In genomic region chr13:33224191-33224590, GRCh38 we compare ENCODE assay signal across 32 cellular contexts.
"Had no signal": no experiment of that assay in that cellular context is flagged by ENCODE, and none has a peak within 500 bp of the region (broad histone marks: within the 10 kb centered on the region; RNA-seq: fewer than 3 reads in every experiment).

No MANE protein-coding gene starts in this region.

- ATAC-seq: activated CD4-positive, alpha-beta T cell treated with anti-CD3 and anti-CD28 coated beads for 36 hours; activated CD8-positive, alpha-beta memory T cell treated with anti-CD3 and anti-CD28 coated beads, Interleukin-2, amount 10 ng/mL, durations not matched to agents 7 days and 5 days; activated CD8-positive, alpha-beta T cell treated with anti-CD3 and anti-CD28 coated beads, Interleukin-2, amount 10 ng/mL, durations not matched to agents 7 days and 5 days; activated T-helper 17 cell treated with anti-CD3 and anti-CD28 coated beads, Interleukin-2, amount 50 U/mL, for 72 hours; esophagus mucosa; gastroesophageal sphincter had no signal

- H3K4me3 ChIP-seq: breast epithelium, cardiac muscle cell, coronary artery, dorsolateral prefrontal cortex, gastroesophageal sphincter had no signal

- H3K9me3 ChIP-seq: breast epithelium had no signal

- DNase-seq: activated CD4-positive, alpha-beta memory T cell treated with anti-CD3 and anti-CD28 coated beads for 36 hours; activated CD4-positive, alpha-beta T cell treated with anti-CD3 and anti-CD28 coated beads for 36 hours; activated CD4-positive, alpha-beta T cell treated with anti-CD3 and anti-CD28 coated beads, Interleukin-2, amount 10 ng/mL, durations not matched to agents 24 days and 14 days; activated CD4-positive, CD25-positive, alpha-beta regulatory T cell; activated CD4-positive, CD25-positive, alpha-beta regulatory T cell treated with anti-CD3 and anti-CD28 coated beads, Interleukin-2, amount 50 U/mL, for 72 hours; activated CD8-positive, alpha-beta memory T cell treated with anti-CD3 and anti-CD28 coated beads, Interleukin-2, amount 10 ng/mL, durations not matched to agents 7 days and 5 days; activated CD8-positive, alpha-beta memory T cell treated with anti-CD3 and anti-CD28 coated beads, Interleukin-2, amount 50 U/mL, for 4 hours; activated CD8-positive, alpha-beta T cell treated with anti-CD3 and anti-CD28 coated beads, Interleukin-2, amount 10 ng/mL, durations not matched to agents 7 days and 5 days; activated effector memory CD4-positive, alpha-beta T cell treated with Interleukin-2 at 50 U/mL for 16 hours; activated gamma-delta T cell treated with Interleukin-2 at 50 U/mL for 16 hours; activated naive CD4-positive, alpha-beta T cell treated with anti-CD3 and anti-CD28 coated beads, Interleukin-2, amount 50 U/mL, for 16 hours; activated naive CD4-positive, alpha-beta T cell treated with Interleukin-2 at 50 U/mL for 16 hours; activated T-cell treated with anti-CD3 and anti-CD28 coated beads for 4 hours; activated T-cell treated with anti-CD3 and anti-CD28 coated beads, Interleukin-2, amount 50 U/mL, for 24 hours; amniotic stem cell; anterior cingulate cortex; central memory CD4-positive, alpha-beta T cell; cerebellar nuclear complex; dorsolateral prefrontal cortex; effector memory CD4-positive, alpha-beta T cell; endodermal cell; foreskin melanocyte; T-helper 2 cell had no signal

- H3K36me3 Mint-ChIP-seq: activated CD4-positive, alpha-beta memory T cell treated with anti-CD3 and anti-CD28 coated beads for 36 hours; activated CD8-positive, alpha-beta memory T cell treated with anti-CD3 and anti-CD28 coated beads, Interleukin-2, amount 10 ng/mL, durations not matched to agents 7 days and 5 days; activated naive CD8-positive, alpha-beta T cell had no signal

- H3K36me3 ChIP-seq: breast epithelium, cardiac muscle cell, gastroesophageal sphincter had no signal

- H3K9me3 Mint-ChIP-seq: activated T-cell treated with anti-CD3 and anti-CD28 coated beads, Interleukin-2, amount 50 U/mL, for 24 hours; activated T-helper 17 cell treated with anti-CD3 and anti-CD28 coated beads, Interleukin-2, amount 50 U/mL, for 72 hours had no signal

- H3K27ac ChIP-seq: breast epithelium, cardiac muscle cell, dorsolateral prefrontal cortex had no signal

- H3K27ac Mint-ChIP-seq: activated CD4-positive, alpha-beta memory T cell treated with anti-CD3 and anti-CD28 coated beads for 36 hours; activated CD4-positive, alpha-beta T cell treated with anti-CD3 and anti-CD28 coated beads for 36 hours; activated CD4-positive, alpha-beta T cell treated with anti-CD3 and anti-CD28 coated beads, Interleukin-2, amount 10 ng/mL, durations not matched to agents 24 days and 14 days; activated CD8-positive, alpha-beta memory T cell treated with anti-CD3 and anti-CD28 coated beads, Interleukin-2, amount 10 ng/mL, durations not matched to agents 7 days and 5 days; activated CD8-positive, alpha-beta T cell treated with anti-CD3 and anti-CD28 coated beads, Interleukin-2, amount 10 ng/mL, durations not matched to agents 7 days and 5 days; activated naive CD8-positive, alpha-beta T cell; activated T-cell treated with anti-CD3 and anti-CD28 coated beads, Interleukin-2, amount 50 U/mL, for 24 hours; activated T-helper 17 cell treated with anti-CD3 and anti-CD28 coated beads, Interleukin-2, amount 50 U/mL, for 72 hours; brain; dendritic cell treated with granulocyte-macrophage colony-stimulating factor and Interleukin-4, amounts not matched to agents 40 ng/mL and 50 ng/mL, for 4 days; endodermal cell had no signal

- H3K4me3 Mint-ChIP-seq: activated CD4-positive, alpha-beta memory T cell treated with anti-CD3 and anti-CD28 coated beads for 36 hours; activated CD4-positive, alpha-beta T cell treated with anti-CD3 and anti-CD28 coated beads for 36 hours; activated CD4-positive, alpha-beta T cell treated with anti-CD3 and anti-CD28 coated beads, Interleukin-2, amount 10 ng/mL, durations not matched to agents 24 days and 14 days; activated CD8-positive, alpha-beta memory T cell treated with anti-CD3 and anti-CD28 coated beads, Interleukin-2, amount 10 ng/mL, durations not matched to agents 7 days and 5 days; activated CD8-positive, alpha-beta T cell treated with anti-CD3 and anti-CD28 coated beads, Interleukin-2, amount 10 ng/mL, durations not matched to agents 7 days and 5 days; activated naive CD8-positive, alpha-beta T cell; activated T-cell treated with anti-CD3 and anti-CD28 coated beads, Interleukin-2, amount 50 U/mL, for 24 hours; activated T-helper 17 cell treated with anti-CD3 and anti-CD28 coated beads, Interleukin-2, amount 50 U/mL, for 72 hours; brain; dendritic cell treated with granulocyte-macrophage colony-stimulating factor and Interleukin-4, amounts not matched to agents 40 ng/mL and 50 ng/mL, for 4 days; endodermal cell had no signal

- H3K4me1 Mint-ChIP-seq: activated T-helper 17 cell treated with anti-CD3 and anti-CD28 coated beads, Interleukin-2, amount 50 U/mL, for 72 hours had no signal

- H3K27me3 Mint-ChIP-seq: activated CD8-positive, alpha-beta memory T cell treated with anti-CD3 and anti-CD28 coated beads, Interleukin-2, amount 10 ng/mL, durations not matched to agents 7 days and 5 days; activated naive CD8-positive, alpha-beta T cell; activated T-helper 17 cell treated with anti-CD3 and anti-CD28 coated beads, Interleukin-2, amount 50 U/mL, for 72 hours; brain; dendritic cell treated with granulocyte-macrophage colony-stimulating factor and Interleukin-4, amounts not matched to agents 40 ng/mL and 50 ng/mL, for 4 days had no signal

- H3K27me3 ChIP-seq: breast epithelium, cardiac muscle cell, dorsolateral prefrontal cortex, gastroesophageal sphincter had no signal
